ENCODE assay signal across 8 cellular contexts in genomic region chr11:118917488-118918127, GRCh38. TPM values are rescaled to one million over a fixed set of nuclear protein-coding genes. Genes with fewer than 3 reads are reported as not detected.
A peak's percentile ranks its signal among the peaks of the same experiment; 100 is the strongest.
DNase-seq lines count a peak whose midpoint lies in the region; ATAC-seq lines count a peak whose summit lies in the region.

No MANE protein-coding gene starts in this region.

- ATAC-seq in GM21529 (IDR thresholded peaks at IDR 0.05; ENCODE audit: unreplicated experiment), result no peak

- no peaks in the 10 kb centered on the region for H3K36me3 ChIP-seq in urinary bladder (ENCODE audit: insufficient read depth)

- H3K4me3 ChIP-seq in urinary bladder (ENCODE audit: low read depth, low read length), result peak overlapping the region; percentile 14

- WGBS in urinary bladder, result 14% methylated on average over 13 of the region's 13 CpGs

- H3K4me1 ChIP-seq in urinary bladder (ENCODE audit: insufficient read depth), result no peaks in the 10 kb centered on the region

- DNase-seq in activated gamma-delta T cell treated with Interleukin-2 at 50 U/mL for 16 hours (peak; percentile 42), activated gamma-delta T cell (lab: John Stamatoyannopoulos, UW) (no peak), T-helper 9 cell (peak; percentile 55), mucosa of gallbladder (ENCODE audit: low spot score) (peak; percentile 73), inferior parietal cortex (ENCODE audit: extremely low spot score) (no peak)
- DNase-seq in effector CD8-positive, alpha-beta T cell (lab: John Stamatoyannopoulos, UW), result peak; percentile 53

- H3K27ac ChIP-seq in urinary bladder (ENCODE audit: low read depth), result peak overlapping the region; percentile 89

RNA-seq across cellular contexts. Expression of gene BCL9L, which starts 8.1 kb away (rescaled TPM):
- total RNA-seq in mucosa of gallbladder, result 107 TPM
- 15.1 TPM for total RNA-seq in urinary bladder
- polyA plus RNA-seq in urinary bladder, result 48.1 TPM

RNA-seq across cellular contexts. Expression of gene CXCR5, which starts 33.9 kb away (rescaled TPM):
- 0.06 TPM for total RNA-seq in mucosa of gallbladder
- not detected for total RNA-seq in urinary bladder
- 0.38 TPM for polyA plus RNA-seq in urinary bladder

RNA-seq across cellular contexts. Expression of gene UPK2, which starts 38.5 kb away (rescaled TPM):
- total RNA-seq in mucosa of gallbladder (not detected), urinary bladder (38.2 TPM)
- 33.8 TPM for polyA plus RNA-seq in urinary bladder

RNA-seq across cellular contexts. Expression of gene FOXR1, which starts 54.0 kb away (rescaled TPM):
- total RNA-seq in mucosa of gallbladder, result not detected
- total RNA-seq in urinary bladder, result not detected
- polyA plus RNA-seq in urinary bladder, result not detected

Comparison
In these comparisons a context has a peak if more than half of its experiments do, and no peak if none do; other contexts are left out.
1. DNase-seq: peak in activated gamma-delta T cell treated with Interleukin-2 at 50 U/mL for 16 hours (single experiment), T-helper 9 cell (single experiment), effector CD8-positive, alpha-beta T cell (single experiment) and mucosa of gallbladder (single experiment); none in activated gamma-delta T cell (single experiment) and inferior parietal cortex (single experiment).
2. RNA of gene UPK2, which starts 38.5 kb away (total RNA-seq): 38.2 TPM in urinary bladder (single experiment); not detected in mucosa of gallbladder (single experiment); every median in the first group is over 10 times any median in the second.